In the genomic region with DNA sequence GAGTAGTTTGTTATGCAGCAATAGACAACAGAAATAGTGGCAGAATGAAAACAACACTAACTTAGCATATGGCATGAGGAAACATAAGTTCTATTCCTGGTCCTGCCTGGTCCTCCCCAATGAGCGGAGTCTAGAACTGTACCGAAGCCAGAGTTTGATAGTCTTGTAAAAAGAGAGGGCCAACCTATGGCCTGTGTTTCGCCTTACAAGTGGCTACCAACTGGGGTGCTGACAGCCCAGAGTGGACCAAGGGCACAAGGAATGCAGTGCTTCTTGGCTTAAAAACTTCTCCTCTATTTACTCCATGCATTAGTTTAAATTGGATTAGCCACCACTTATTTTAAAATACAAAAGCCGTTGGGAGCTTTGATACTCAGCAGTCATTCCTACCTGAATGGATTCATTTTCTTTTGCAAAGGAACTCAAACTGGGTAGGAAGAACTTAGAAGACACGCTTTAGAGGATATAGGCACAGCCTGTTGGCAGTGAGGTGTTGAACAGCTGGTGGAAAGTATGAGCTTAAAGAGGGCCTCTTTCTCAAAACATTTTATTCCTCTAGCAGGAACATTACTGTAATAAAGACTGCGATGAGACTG, we compare ENCODE assay signal across 18 cellular contexts.
"Had no signal": no experiment of that assay in that cellular context is flagged by ENCODE, and none has a peak within 500 bp of the region (broad histone marks: within the 10 kb centered on the region; RNA-seq: fewer than 3 reads in every experiment).

No MANE protein-coding gene starts in this region.

- H3K27me3 Mint-ChIP-seq: activated CD4-positive, alpha-beta memory T cell treated with anti-CD3 and anti-CD28 coated beads, Interleukin-2, amount 10 ng/mL, durations not matched to agents 7 days and 5 days; activated naive CD8-positive, alpha-beta T cell; stimulated activated naive CD8-positive, alpha-beta T cell treated with anti-CD3 and anti-CD28 coated beads, Interleukin-15, amount 100 ng/mL, for 72 hours had no signal

- H3K4me1 Mint-ChIP-seq: neural crest cell had no signal

- H3K27ac Mint-ChIP-seq: activated CD4-positive, alpha-beta memory T cell treated with anti-CD3 and anti-CD28 coated beads, Interleukin-2, amount 10 ng/mL, durations not matched to agents 7 days and 5 days; activated naive CD8-positive, alpha-beta T cell; stimulated activated naive CD8-positive, alpha-beta T cell treated with anti-CD3 and anti-CD28 coated beads, Interleukin-15, amount 100 ng/mL, for 72 hours had no signal

- H3K9me3 Mint-ChIP-seq: activated CD4-positive, alpha-beta memory T cell treated with anti-CD3 and anti-CD28 coated beads, Interleukin-2, amount 10 ng/mL, durations not matched to agents 7 days and 5 days; activated T-cell treated with anti-CD3 and anti-CD28 coated beads, Interleukin-2, amount 50 U/mL, for 4 hours; neural crest cell; stimulated activated naive CD8-positive, alpha-beta T cell treated with anti-CD3 and anti-CD28 coated beads, Interleukin-15, amount 100 ng/mL, for 72 hours had no signal

- H3K4me3 ChIP-seq: testis, upper lobe of left lung had no signal

- H3K4me3 Mint-ChIP-seq: activated CD4-positive, alpha-beta memory T cell treated with anti-CD3 and anti-CD28 coated beads, Interleukin-2, amount 10 ng/mL, durations not matched to agents 7 days and 5 days; activated naive CD8-positive, alpha-beta T cell; activated T-cell treated with anti-CD3 and anti-CD28 coated beads, Interleukin-2, amount 50 U/mL, for 4 hours; neural crest cell; stimulated activated naive CD8-positive, alpha-beta T cell treated with anti-CD3 and anti-CD28 coated beads, Interleukin-15, amount 100 ng/mL, for 72 hours had no signal

- H3K9me3 ChIP-seq: testis, upper lobe of left lung had no signal

- H3K4me1 ChIP-seq: foreskin keratinocyte, testis had no signal

- DNase-seq: activated CD4-positive, alpha-beta memory T cell treated with anti-CD3 and anti-CD28 coated beads, Interleukin-2, amount 10 ng/mL, durations not matched to agents 7 days and 5 days; activated CD4-positive, alpha-beta T cell treated with anti-CD3 and anti-CD28 coated beads for 4 hours; activated effector memory CD4-positive, alpha-beta T cell treated with anti-CD3 and anti-CD28 coated beads, Interleukin-2, amount 50 U/mL, for 16 hours; activated T-cell treated with anti-CD3 and anti-CD28 coated beads, Interleukin-2, amount 50 U/mL, for 4 hours; amniotic stem cell; effector memory CD4-positive, alpha-beta T cell; foreskin keratinocyte; head of caudate nucleus; left colon; midbrain; stimulated activated CD4-positive, alpha-beta T cell treated with anti-CD3 and anti-CD28 coated beads, Interleukin-1b, Interleukin-23, amount 100 ng/mL, for 48 hours; stimulated activated naive CD8-positive, alpha-beta T cell treated with anti-CD3 and anti-CD28 coated beads, Interleukin-15, amount 100 ng/mL, for 72 hours; T-helper 2 cell; testis; upper lobe of left lung had no signal

- H3K27ac ChIP-seq: foreskin keratinocyte, testis, upper lobe of left lung had no signal

- ATAC-seq: activated T-cell treated with anti-CD3 and anti-CD28 coated beads, Interleukin-2, amount 50 U/mL, for 4 hours; foreskin keratinocyte; left colon; sciatic nerve; stimulated activated naive CD8-positive, alpha-beta T cell treated with anti-CD3 and anti-CD28 coated beads, Interleukin-15, amount 100 ng/mL, for 72 hours had no signal

- H3K27me3 ChIP-seq: foreskin keratinocyte, testis, upper lobe of left lung had no signal
